In genomic region chr4:83219344-83219990, GRCh38 we compare ENCODE assay signal across 8 cellular contexts.
DNase-seq lines count a peak whose midpoint lies in the region; ATAC-seq and TF ChIP-seq lines count a peak whose summit lies in the region.

No MANE protein-coding gene starts in this region.

- WGBS in esophagus muscularis mucosa = 52% methylated on average over 11 of the region's 11 CpGs

- H3K27me3 Mint-ChIP-seq in CD14-positive monocyte (ENCODE audit: low read depth in 3 of 3) = peaks cover 0 to 5% (median 0%) of the 10 kb centered on the region in 3 donors

- no peak overlapping the region for H3K27ac ChIP-seq in esophagus muscularis mucosa (replicated peaks in 1 of 4)

- H3K27me3 ChIP-seq in esophagus muscularis mucosa = no peaks in the 10 kb centered on the region

- peak overlapping the region; percentile 64 to 78 for H3K4me3 Mint-ChIP-seq in CD14-positive monocyte

- TF ChIP-seq POLR2A in esophagus muscularis mucosa (IDR thresholded peaks at IDR 0.05; ENCODE audit: low read depth) = no peak

- H3K27ac Mint-ChIP-seq in CD14-positive monocyte = peak overlapping the region; percentile 30 to 95 (median 89)

- peak; percentile 39 for ATAC-seq in HG03045 (IDR thresholded peaks at IDR 0.05; ENCODE audit: unreplicated experiment)

- no peak for TF ChIP-seq EP300 in esophagus muscularis mucosa (IDR thresholded peaks at IDR 0.05)

- H3K4me1 Mint-ChIP-seq in CD14-positive monocyte = peaks cover 54% of the 10 kb centered on the region

- intact Hi-C loops in CD14-positive monocyte (cut with micrococcal nuclease) = no loop called here
- intact Hi-C loops in esophagus muscularis mucosa (cut with DNase I) = no loop called here

- TF ChIP-seq CTCF in CD14-positive monocyte (IDR thresholded peaks at IDR 0.05) = no peak
- no peak for TF ChIP-seq CTCF in esophagus muscularis mucosa (IDR thresholded peaks at IDR 0.05)

- no peaks in the 10 kb centered on the region for H3K36me3 ChIP-seq in esophagus muscularis mucosa

- peak overlapping the region in 1 of 4 donors; percentile 32 for H3K4me3 ChIP-seq in esophagus muscularis mucosa

- no peak for DNase-seq in CD14-positive monocyte (ENCODE audit: low spot score)
- peak; percentile 12 for DNase-seq in activated CD4-positive, alpha-beta T cell treated with anti-CD3 and anti-CD28 coated beads, Interleukin-2, amount 50 U/mL, for 1 hour
- peak; percentile 91 for DNase-seq in esophagus muscularis mucosa (ENCODE audit: extremely low spot score)
- peak; percentile 68 for DNase-seq in stimulated activated CD4-positive, alpha-beta T cell treated with anti-CD3 and anti-CD28 coated beads, Interleukin-1b, Interleukin-23, amount 100 ng/mL, for 48 hours
- DNase-seq in activated gamma-delta T cell treated with Interleukin-2 at 50 U/mL for 16 hours = no peak
- no peak for DNase-seq in Kasumi-1 (lab: John Stamatoyannopoulos, UW)
- DNase-seq in NCI-H446 (lab: John Stamatoyannopoulos, UW) = no peak

- H3K9me3 Mint-ChIP-seq in CD14-positive monocyte = peaks cover 0 to 4% (median 0%) of the 10 kb centered on the region in 7 donors

- peaks cover 6 to 12% of the 10 kb centered on the region in 2 donors for H3K36me3 Mint-ChIP-seq in CD14-positive monocyte

- no peaks in the 10 kb centered on the region for H3K9me3 ChIP-seq in esophagus muscularis mucosa

- peaks cover 0 to 16% (median 9%) of the 10 kb centered on the region in 4 donors for H3K4me1 ChIP-seq in esophagus muscularis mucosa

Comparison
In these comparisons a context has a peak if more than half of its experiments do, and no peak if none do; other contexts are left out.
1. DNase-seq: peak in activated CD4-positive, alpha-beta T cell treated with anti-CD3 and anti-CD28 coated beads, Interleukin-2, amount 50 U/mL, for 1 hour (single experiment), esophagus muscularis mucosa (single experiment) and stimulated activated CD4-positive, alpha-beta T cell treated with anti-CD3 and anti-CD28 coated beads, Interleukin-1b, Interleukin-23, amount 100 ng/mL, for 48 hours (single experiment); none in CD14-positive monocyte (single experiment), activated gamma-delta T cell treated with Interleukin-2 at 50 U/mL for 16 hours (single experiment), Kasumi-1 (0 of 2) and NCI-H446 (0 of 2).